In the genomic region with DNA sequence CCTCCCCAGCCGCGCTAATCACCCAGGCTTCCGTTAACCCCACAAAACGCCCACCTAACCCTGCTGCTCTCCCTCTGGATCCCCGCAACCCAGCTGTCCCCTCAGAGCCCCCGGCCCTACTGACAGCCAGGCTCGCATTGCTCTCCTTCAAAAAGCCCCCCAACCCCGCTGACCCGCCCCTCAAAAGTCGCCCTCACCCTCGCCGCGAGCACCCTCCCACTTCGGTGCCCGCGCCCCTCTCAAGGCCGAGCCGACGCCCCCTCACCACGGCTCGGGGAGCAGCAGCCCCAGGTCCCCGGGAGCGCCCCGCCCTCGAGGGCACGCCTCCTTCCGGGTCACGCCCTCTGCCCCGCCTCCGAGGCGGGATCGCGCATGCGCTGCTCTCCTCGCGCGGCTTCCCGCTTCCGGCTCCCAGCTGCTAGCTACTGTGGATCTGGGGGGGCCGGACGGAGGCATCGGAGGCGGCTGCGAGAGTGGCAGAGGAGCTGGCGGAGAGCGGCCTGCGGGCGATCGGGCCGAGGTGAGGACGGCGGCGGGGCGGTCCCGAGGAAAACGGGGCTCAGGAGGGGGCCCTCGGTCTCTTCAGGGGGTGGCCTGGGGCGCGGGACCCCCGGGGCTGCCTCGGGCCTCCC, we compare ENCODE assay signal across 8 cellular contexts. TPM values are rescaled to one million over a fixed set of nuclear protein-coding genes. Genes with fewer than 3 reads are reported as not detected.
A peak's percentile ranks its signal among the peaks of the same experiment; 100 is the strongest.
DNase-seq lines count a peak whose midpoint lies in the region; ATAC-seq and TF ChIP-seq lines count a peak whose summit lies in the region.

No MANE protein-coding gene starts in this region.

- CTCF ChIA-PET in Calu3 (lab: Charles Lee) = interaction anchor here (0.8 kb wide), 1 partner anchor 41 kb away, joined by 3 read pairs; no protein-coding TSS in a partner anchor
- CTCF ChIA-PET in PC-9 (lab: Charles Lee) = no interaction called here

- H3K36me3 ChIP-seq in PC-9 (ENCODE audit: low read depth) = 0 out of 2 replicates have a peak, but pooled peaks cover 1% of the 10 kb centered on the region
- H3K36me3 ChIP-seq in esophagus squamous epithelium = no peaks in the 10 kb centered on the region

- H3K4me3 ChIP-seq in PC-9 (peak overlapping the region; percentile 81), esophagus squamous epithelium (peak overlapping the region; percentile 82 to 100 (median 91))

- H3K4me2 ChIP-seq in PC-9 = peak overlapping the region; percentile 98

- no peak for TF ChIP-seq CTCF in Calu3 (IDR thresholded peaks at IDR 0.05; ENCODE audit: unreplicated experiment)
- no peak; the same call in 1 of the 2 replicates for TF ChIP-seq CTCF in PC-9 (conservative IDR thresholded peaks at IDR 0.05)
- TF ChIP-seq CTCF in esophagus squamous epithelium (IDR thresholded peaks at IDR 0.05) = peak in 1 of 6 experiments; percentile 24

- H3K79me2 ChIP-seq in PC-9 (ENCODE audit: low read depth) = peaks cover 61% of the 10 kb centered on the region

- WGBS in esophagus squamous epithelium, 2 donors = 0% methylated on average over 16 of the region's 61 CpGs; no CpG with 5 or more reads in 1 of the 2 donors

- peak in 3 of 4 donors; percentile 66 to 88 (median 75) for TF ChIP-seq POLR2A in esophagus squamous epithelium (IDR thresholded peaks at IDR 0.05)

- H3K27me3 Mint-ChIP-seq in Calu3 (ENCODE audit: unreplicated experiment) = no peaks in the 10 kb centered on the region

- H3K4me1 Mint-ChIP-seq in Calu3 (ENCODE audit: low read depth, unreplicated experiment) = peaks cover 19% of the 10 kb centered on the region

- peak overlapping the region; percentile 74 for H3K27ac Mint-ChIP-seq in Calu3 (ENCODE audit: unreplicated experiment)

- H3K4me3 Mint-ChIP-seq in Calu3 (ENCODE audit: low read depth, unreplicated experiment) = peak overlapping the region; percentile 77

- peaks cover 15% of the 10 kb centered on the region; the same call in 1 of the 2 replicates for H4K20me1 ChIP-seq in PC-9 (ENCODE audit: insufficient read depth)

- H3K9me3 ChIP-seq in PC-9 (ENCODE audit: insufficient read depth, low read depth) (no peaks in the 10 kb centered on the region), esophagus squamous epithelium (no peaks in the 10 kb centered on the region)

- peak; percentile 89 for DNase-seq in Calu3
- peak; percentile 84 for DNase-seq in KBM-7
- peak; percentile 77 to 95 for DNase-seq in PC-9
- peak; percentile 91 for DNase-seq in activated T-helper 1 cell treated with Interleukin-2 at 50 U/mL for 16 hours (ENCODE audit: low read depth)
- DNase-seq in esophagus squamous epithelium (lab: John Stamatoyannopoulos, UW) = peak; percentile 28
- DNase-seq in myocyte (ENCODE audit: low read depth) = peak; percentile 92
- DNase-seq in stimulated activated CD8-positive, alpha-beta memory T cell treated with anti-CD3 and anti-CD28 coated beads, Interleukin-7, amount 100 ng/mL, for 1 hour (ENCODE audit: low read depth in 2 of 2) = peak; percentile 77 to 89

- POLR2A ChIA-PET in PC-9 (lab: Charles Lee; ENCODE audit: unreplicated experiment) = interaction anchor here (0.7 to 1.0 kb wide), 2 partner anchors 66 to 1591 kb away, joined by 3 read pairs; no protein-coding TSS in a partner anchor

- H3K27ac ChIP-seq in PC-9 (peak overlapping the region; percentile 28), esophagus squamous epithelium (peak overlapping the region; percentile 88 to 96 (median 92))

- intact Hi-C loops in Calu3 (cut with micrococcal nuclease; ENCODE audit: unreplicated experiment) (no loop called here), PC-9 (cut with micrococcal nuclease; ENCODE audit: unreplicated experiment) (loop anchor here (5.0 to 10.0 kb wide), 2 partner anchors 112 to 140 kb away; a partner anchor contains a TSS), esophagus squamous epithelium (cut with DNase I) (no loop called here)

- H2AFZ ChIP-seq in PC-9 = peak overlapping the region; percentile 82

- H3F3A ChIP-seq in PC-9 (ENCODE audit: insufficient read depth, low read depth) = peaks cover 58% of the 10 kb centered on the region

- H3K36me3 Mint-ChIP-seq in Calu3 (ENCODE audit: insufficient read depth, unreplicated experiment) = peaks cover 32% of the 10 kb centered on the region

- no peaks in the 10 kb centered on the region for H3K9me2 ChIP-seq in PC-9 (ENCODE audit: insufficient read depth)

- ATAC-seq in GM21528 (IDR thresholded peaks at IDR 0.05; ENCODE audit: low FRiP score, unreplicated experiment) = peak; percentile 56

- no peaks in the 10 kb centered on the region for H3K9me3 Mint-ChIP-seq in Calu3 (ENCODE audit: low read depth, unreplicated experiment)

- H3K4me1 ChIP-seq in PC-9 (replicated peaks; ENCODE audit: insufficient read depth) (peaks cover 67% of the 10 kb centered on the region), esophagus squamous epithelium (peaks cover 5 to 64% (median 15%) of the 10 kb centered on the region in 3 donors)

- H3K27me3 ChIP-seq in PC-9 (ENCODE audit: insufficient read depth, low read depth) (no peaks in the 10 kb centered on the region), esophagus squamous epithelium (no peaks in the 10 kb centered on the region)

- BruUV-seq in Calu3 (replicated peaks; lab: Mats Ljungman, UMichigan) (no TSS peak), PC-9 (replicated peaks; lab: Mats Ljungman, UMichigan) (no TSS peak)

- in situ Hi-C loops in KBM-7 (cut with MboI; ENCODE audit: low pct_unique_long_range_greater_than_20kb, low sequenced_read_pairs) = no loop called here

RNA-seq across cellular contexts. Expression of a gene that starts 46.1 kb away (rescaled TPM):
- total RNA-seq in Calu3 (2022) (31.9 and 34.9 TPM in 2 replicates), PC-9 (2021) (58.2 and 77.4 TPM in 2 replicates), esophagus squamous epithelium (10 to 100 TPM; 24.2 to 42.0 (median 28.7) TPM), myocyte (37.9 and 43.6 TPM in 2 replicates)
- 29.5 TPM for polyA plus RNA-seq in myocyte (2012)

Comparison
In these comparisons a context has a peak if more than half of its experiments do, and no peak if none do; other contexts are left out.
1. Peak in every context shown above with its lines: DNase-seq, ATAC-seq, H3K4me3 ChIP-seq and H3K27ac ChIP-seq.
2. DNase-seq: peak in every context shown above with its lines; median percentile 92 in myocyte; 91 in activated T-helper 1 cell treated with Interleukin-2 at 50 U/mL for 16 hours; 89 in Calu3; 86 in PC-9; 84 in KBM-7; 83 in stimulated activated CD8-positive, alpha-beta memory T cell treated with anti-CD3 and anti-CD28 coated beads, Interleukin-7, amount 100 ng/mL, for 1 hour; 28 in esophagus squamous epithelium.